Comparison of ENCODE assay signal across 26 cellular contexts in the genomic region with DNA sequence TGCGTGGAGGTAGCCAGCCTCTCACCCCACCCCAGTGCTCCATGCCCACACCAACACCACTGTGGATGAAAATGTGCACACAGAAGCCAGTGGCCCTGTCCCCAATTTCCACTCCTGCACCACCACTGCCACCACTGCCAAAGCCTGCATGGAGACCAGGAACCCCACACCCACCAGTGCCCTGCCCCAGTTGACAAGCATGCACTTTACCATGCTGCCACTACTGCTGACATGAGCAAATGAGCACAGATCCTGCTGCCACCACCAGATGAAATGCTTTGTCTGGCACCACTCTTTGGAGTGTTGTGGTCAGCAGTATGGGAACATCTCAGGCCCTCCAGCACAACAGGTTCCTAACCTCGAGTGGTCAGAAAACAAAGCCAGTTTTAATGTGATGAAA.
"Had no signal": no experiment of that assay in that cellular context is flagged by ENCODE, and none has a peak within 500 bp of the region (broad histone marks: within the 10 kb centered on the region; RNA-seq: fewer than 3 reads in every experiment).

No MANE protein-coding gene starts in this region.

- H3K27ac ChIP-seq: breast epithelium, esophagus muscularis mucosa, foreskin keratinocyte, heart left ventricle, right lobe of liver, thyroid gland, upper lobe of right lung had no signal

- H3K36me3 Mint-ChIP-seq: activated CD8-positive, alpha-beta memory T cell treated with anti-CD3 and anti-CD28 coated beads, Interleukin-2, amount 10 ng/mL, durations not matched to agents 7 days and 5 days; activated naive CD4-positive, alpha-beta T cell treated with anti-CD3 and anti-CD28 coated beads, Interleukin-2, amount 50 U/mL, for 72 hours; immature natural killer cell; natural killer cell treated with Interleukin-12 subunit alpha and Interleukin-12 subunit beta and Interleukin-15 and Interleukin-18, amount 100 ng/mL, for 72 hours; WTC11 had no signal

- H3K4me3 Mint-ChIP-seq: activated CD8-positive, alpha-beta memory T cell treated with anti-CD3 and anti-CD28 coated beads, Interleukin-2, amount 10 ng/mL, durations not matched to agents 7 days and 5 days; activated CD8-positive, alpha-beta T cell treated with anti-CD3 and anti-CD28 coated beads, Interleukin-2, amount 10 ng/mL, durations not matched to agents 7 days and 5 days; central memory CD8-positive, alpha-beta T cell; dendritic cell treated with granulocyte-macrophage colony-stimulating factor and Interleukin-4, amounts not matched to agents 40 ng/mL and 50 ng/mL, for 4 days; immature natural killer cell; natural killer cell treated with Interleukin-12 subunit alpha and Interleukin-12 subunit beta and Interleukin-15 and Interleukin-18, amount 100 ng/mL, for 72 hours; stimulated activated naive CD8-positive, alpha-beta T cell treated with anti-CD3 and anti-CD28 coated beads, Interleukin-15, amount 100 ng/mL, for 72 hours; WTC11 had no signal

- H3K27me3 Mint-ChIP-seq: activated CD8-positive, alpha-beta memory T cell treated with anti-CD3 and anti-CD28 coated beads, Interleukin-2, amount 10 ng/mL, durations not matched to agents 7 days and 5 days; central memory CD8-positive, alpha-beta T cell; dendritic cell treated with granulocyte-macrophage colony-stimulating factor and Interleukin-4, amounts not matched to agents 40 ng/mL and 50 ng/mL, for 4 days; natural killer cell treated with Interleukin-12 subunit alpha and Interleukin-12 subunit beta and Interleukin-15 and Interleukin-18, amount 100 ng/mL, for 72 hours; stimulated activated naive CD8-positive, alpha-beta T cell treated with anti-CD3 and anti-CD28 coated beads, Interleukin-15, amount 100 ng/mL, for 72 hours had no signal

- H3K27me3 ChIP-seq: breast epithelium, esophagus muscularis mucosa, foreskin keratinocyte, heart left ventricle, right lobe of liver, thyroid gland, upper lobe of right lung had no signal

- H3K4me3 ChIP-seq: breast epithelium, esophagus muscularis mucosa, heart left ventricle, lung, mucosa of descending colon, right lobe of liver, thyroid gland, upper lobe of right lung had no signal

- H3K27ac Mint-ChIP-seq: activated CD8-positive, alpha-beta memory T cell treated with anti-CD3 and anti-CD28 coated beads, Interleukin-2, amount 10 ng/mL, durations not matched to agents 7 days and 5 days; activated CD8-positive, alpha-beta T cell treated with anti-CD3 and anti-CD28 coated beads, Interleukin-2, amount 10 ng/mL, durations not matched to agents 7 days and 5 days; activated naive CD4-positive, alpha-beta T cell treated with anti-CD3 and anti-CD28 coated beads, Interleukin-2, amount 50 U/mL, for 72 hours; dendritic cell treated with granulocyte-macrophage colony-stimulating factor and Interleukin-4, amounts not matched to agents 40 ng/mL and 50 ng/mL, for 4 days; immature natural killer cell; natural killer cell treated with Interleukin-12 subunit alpha and Interleukin-12 subunit beta and Interleukin-15 and Interleukin-18, amount 100 ng/mL, for 72 hours; stimulated activated naive CD8-positive, alpha-beta T cell treated with anti-CD3 and anti-CD28 coated beads, Interleukin-15, amount 100 ng/mL, for 72 hours; WTC11 had no signal

- H3K36me3 ChIP-seq: breast epithelium, esophagus muscularis mucosa, heart left ventricle, right lobe of liver, thyroid gland, upper lobe of right lung had no signal

- H3K4me1 ChIP-seq: breast epithelium, esophagus muscularis mucosa, foreskin keratinocyte, heart left ventricle, right lobe of liver, thyroid gland, upper lobe of right lung had no signal

- H3K9me3 Mint-ChIP-seq: natural killer cell treated with Interleukin-12 subunit alpha and Interleukin-12 subunit beta and Interleukin-15 and Interleukin-18, amount 100 ng/mL, for 72 hours; WTC11 had no signal

- H3K4me1 Mint-ChIP-seq: activated CD8-positive, alpha-beta memory T cell treated with anti-CD3 and anti-CD28 coated beads, Interleukin-2, amount 10 ng/mL, durations not matched to agents 7 days and 5 days; central memory CD8-positive, alpha-beta T cell; immature natural killer cell; stimulated activated naive CD8-positive, alpha-beta T cell treated with anti-CD3 and anti-CD28 coated beads, Interleukin-15, amount 100 ng/mL, for 72 hours; WTC11 had no signal

- ATAC-seq: activated CD8-positive, alpha-beta memory T cell treated with anti-CD3 and anti-CD28 coated beads, Interleukin-2, amount 10 ng/mL, durations not matched to agents 7 days and 5 days; activated CD8-positive, alpha-beta T cell treated with anti-CD3 and anti-CD28 coated beads, Interleukin-2, amount 10 ng/mL, durations not matched to agents 7 days and 5 days; activated naive CD4-positive, alpha-beta T cell treated with anti-CD3 and anti-CD28 coated beads, Interleukin-2, amount 50 U/mL, for 72 hours; foreskin keratinocyte; heart left ventricle; left lobe of liver; mucosa of descending colon; natural killer cell treated with Interleukin-12 subunit alpha and Interleukin-12 subunit beta and Interleukin-15 and Interleukin-18, amount 100 ng/mL, for 72 hours; right lobe of liver; stimulated activated naive CD8-positive, alpha-beta T cell treated with anti-CD3 and anti-CD28 coated beads, Interleukin-15, amount 100 ng/mL, for 72 hours; upper lobe of right lung; WTC11 had no signal

- H3K9me3 ChIP-seq: breast epithelium, esophagus muscularis mucosa, heart left ventricle, mucosa of descending colon, right lobe of liver, upper lobe of right lung had no signal

- DNase-seq: activated CD8-positive, alpha-beta memory T cell treated with anti-CD3 and anti-CD28 coated beads, Interleukin-2, amount 10 ng/mL, durations not matched to agents 7 days and 5 days; activated CD8-positive, alpha-beta T cell treated with anti-CD3 and anti-CD28 coated beads, Interleukin-2, amount 10 ng/mL, durations not matched to agents 7 days and 5 days; activated naive CD4-positive, alpha-beta T cell; activated T-cell treated with anti-CD3 and anti-CD28 coated beads, Interleukin-2, amount 50 U/mL, for 48 hours; foreskin keratinocyte; heart left ventricle; hypothalamus; immature natural killer cell; kidney glomerular epithelial cell; right lobe of liver; stimulated activated CD4-positive, alpha-beta T cell treated with anti-CD3 and anti-CD28 coated beads, Interleukin-2, amount 100 ng/mL, for 48 hours; stimulated activated naive CD8-positive, alpha-beta T cell treated with anti-CD3 and anti-CD28 coated beads, Interleukin-15, amount 100 ng/mL, for 72 hours; substantia nigra; T-helper 2 cell; thyroid gland; upper lobe of right lung had no signal
